ENCODE assay signal across 9 cellular contexts in the genomic region with DNA sequence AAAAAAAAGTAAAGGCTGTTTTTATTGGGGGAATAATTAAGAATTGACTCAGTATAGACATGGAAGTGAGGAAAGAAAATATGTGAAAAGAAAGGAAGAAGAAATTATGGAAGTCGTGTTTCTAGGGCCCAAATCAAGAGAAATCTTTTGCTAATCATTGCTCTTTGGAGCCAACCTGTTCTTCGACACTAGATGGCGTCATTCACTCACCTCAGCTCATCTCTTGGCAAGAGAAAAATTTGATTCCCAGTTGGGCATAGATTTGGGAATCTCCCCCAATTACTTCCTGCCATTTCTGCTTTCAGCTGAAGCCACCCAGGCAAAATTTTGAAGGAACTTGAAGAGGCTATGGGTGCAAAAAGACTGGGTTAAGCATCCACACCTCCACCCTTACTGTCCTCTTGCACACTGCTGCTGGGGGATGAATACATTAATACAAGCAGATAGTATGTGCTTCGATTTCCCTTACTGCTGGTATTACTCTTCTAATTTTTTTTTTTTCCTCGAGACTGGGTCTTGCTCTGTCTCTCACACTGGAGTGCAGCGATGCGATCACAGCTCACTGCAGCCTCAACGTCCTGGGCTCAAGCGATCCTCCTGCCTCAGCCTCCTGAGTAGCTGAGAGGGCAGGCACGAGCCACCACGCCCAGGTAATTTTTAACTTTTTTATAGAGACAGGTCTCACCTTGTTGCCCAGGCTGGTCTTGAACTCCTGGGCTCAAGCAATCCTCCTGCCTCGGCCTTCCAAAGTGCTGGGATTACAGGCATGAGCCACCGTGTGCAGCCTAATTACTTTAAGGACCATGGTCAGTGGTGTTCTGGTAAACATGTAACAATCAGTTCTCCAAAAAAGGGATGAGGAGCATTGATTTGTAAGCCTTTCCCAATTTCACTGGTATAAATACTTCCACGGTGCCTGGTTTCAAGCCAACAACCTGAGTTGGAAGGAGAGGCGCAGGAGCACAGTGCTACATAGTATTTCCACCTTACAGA. TPM values are rescaled to one million over a fixed set of nuclear protein-coding genes. Genes with fewer than 3 reads are reported as not detected.
A peak's percentile ranks its signal among the peaks of the same experiment; 100 is the strongest.
DNase-seq lines count a peak whose midpoint lies in the region; TF ChIP-seq lines count a peak whose summit lies in the region.
"Had no signal": no experiment of that assay in that cellular context is flagged by ENCODE, and none has a peak within 500 bp of the region (broad histone marks: within the 10 kb centered on the region; RNA-seq: fewer than 3 reads in every experiment).

No MANE protein-coding gene starts in this region.

- TF ChIP-seq CTCF in HFF-Myc (IDR thresholded peaks at IDR 0.05; ENCODE audit: low read depth, low read length, missing control alignments), result peak; percentile 72

- H3K79me1 ChIP-seq in mesenchymal stem cell (replicated peaks; ENCODE audit: low read length, poor library complexity, severe bottlenecking), result peaks cover 3% of the 10 kb centered on the region

- no peaks in the 10 kb centered on the region for H3K9me3 ChIP-seq in mesenchymal stem cell (ENCODE audit: control insufficient read depth, low read length)
- H3K9me3 ChIP-seq: BLaER1 had no signal

- H3K4ac ChIP-seq in mesenchymal stem cell (ENCODE audit: low read depth in 1 of 2, low read length in 2 of 2), result no peak overlapping the region

- H2BK5ac ChIP-seq in mesenchymal stem cell (ENCODE audit: low read depth, low read length, poor library complexity, severe bottlenecking), result no peak overlapping the region

- peaks cover 12 to 30% of the 10 kb centered on the region in 2 experiments for H3K36me3 ChIP-seq in mesenchymal stem cell (ENCODE audit: control insufficient read depth in 1 of 2, insufficient read depth in 2 of 2, low read depth in 1 of 2, low read length in 2 of 2)

- 71% methylated on average over 14 of the region's 15 CpGs for WGBS in mesenchymal stem cell

- no peaks in the 10 kb centered on the region for H3K27me3 ChIP-seq in mesenchymal stem cell (ENCODE audit: control insufficient read depth in 1 of 2, insufficient read depth in 1 of 2, low read length in 2 of 2)
- H3K27me3 ChIP-seq: BLaER1 had no signal

- no peak overlapping the region for H3K14ac ChIP-seq in mesenchymal stem cell (ENCODE audit: low read length in 2 of 2)

- H2BK120ac ChIP-seq in mesenchymal stem cell (ENCODE audit: low read depth, low read length), result no peak overlapping the region

- H4K8ac ChIP-seq in mesenchymal stem cell (ENCODE audit: low read length), result no peak overlapping the region

- DNase-seq in NCI-H1417 (lab: John Stamatoyannopoulos, UW), result peak in 2 of 3 experiments; percentile 27 to 61
- DNase-seq in NCI-H1417 treated with DMSO at 0.1 percent for 48 hours (lab: John Stamatoyannopoulos, UW), result no peak
- peak; percentile 41 for DNase-seq in HFF-Myc (ENCODE audit: extremely low read depth, low read depth)
- DNase-seq in OCI-M1 (lab: John Stamatoyannopoulos, UW), result peak; percentile 67
- peak; percentile 75 for DNase-seq in dermis blood vessel endothelial cell
- DNase-seq in mesenchymal stem cell, result peak; percentile 65
- no peak for DNase-seq in mucosa of gallbladder (ENCODE audit: low spot score)
- DNase-seq in activated gamma-delta T cell (lab: John Stamatoyannopoulos, UW), result no peak

- no peak overlapping the region for H2AK5ac ChIP-seq in mesenchymal stem cell (ENCODE audit: low read length, severe bottlenecking)

- H3K9ac ChIP-seq in mesenchymal stem cell (ENCODE audit: low read length), result no peak overlapping the region
- H3K9ac ChIP-seq: BLaER1 had no signal

- no peak overlapping the region for H3K23ac ChIP-seq in mesenchymal stem cell (ENCODE audit: low read length in 2 of 2)

- H3K18ac ChIP-seq in mesenchymal stem cell (ENCODE audit: low read depth in 1 of 2, low read length in 2 of 2), result no peak overlapping the region

- no peak overlapping the region for H3K27ac ChIP-seq in mesenchymal stem cell (ENCODE audit: low read length, poor library complexity, severe bottlenecking)
- H3K27ac ChIP-seq: BLaER1 had no signal

- no peak overlapping the region for H2AFZ ChIP-seq in mesenchymal stem cell (ENCODE audit: low read depth, low read length)

- no peak overlapping the region for H2BK12ac ChIP-seq in mesenchymal stem cell (ENCODE audit: low read length in 2 of 2)

- H3K4me3 ChIP-seq in HFF-Myc (replicated peaks; ENCODE audit: low read depth, low read length) (no peak overlapping the region), mesenchymal stem cell (ENCODE audit: insufficient read depth in 1 of 2, low read depth in 1 of 2, low read length in 2 of 2) (no peak overlapping the region)
- H3K4me3 ChIP-seq: BLaER1 had no signal

- no peak overlapping the region for H4K91ac ChIP-seq in mesenchymal stem cell (ENCODE audit: low read length)

- H2BK15ac ChIP-seq in mesenchymal stem cell (ENCODE audit: low read depth, poor library complexity, severe bottlenecking), result no peak overlapping the region

- H3K4me2 ChIP-seq in mesenchymal stem cell (ENCODE audit: low read length, poor library complexity, severe bottlenecking), result no peak overlapping the region
- H3K4me2 ChIP-seq: BLaER1 had no signal

- no peaks in the 10 kb centered on the region for H3K4me1 ChIP-seq in mesenchymal stem cell (ENCODE audit: control insufficient read depth, insufficient read depth, low read depth, low read length)
- H3K4me1 ChIP-seq: BLaER1 had no signal

RNA-seq across cellular contexts. Expression of a gene that starts 13.5 kb away (rescaled TPM):
- total RNA-seq in dermis blood vessel endothelial cell, result 75.4 and 143 TPM in 2 replicates
- 117 TPM for polyA plus RNA-seq in mesenchymal stem cell (2013, experiment 1 of 2)
- polyA plus RNA-seq in mesenchymal stem cell (2013, experiment 2 of 2), result 115 TPM
- total RNA-seq in mucosa of gallbladder, result 64.3 TPM

Comparison
In these comparisons a context has a peak if more than half of its experiments do, and no peak if none do; other contexts are left out.
1. DNase-seq: peak in NCI-H1417 (2 of 3), HFF-Myc (single experiment), OCI-M1 (single experiment), dermis blood vessel endothelial cell (single experiment) and mesenchymal stem cell (single experiment); none in NCI-H1417 treated with DMSO at 0.1 percent for 48 hours (single experiment), mucosa of gallbladder (single experiment) and activated gamma-delta T cell (single experiment).